In the genomic region with DNA sequence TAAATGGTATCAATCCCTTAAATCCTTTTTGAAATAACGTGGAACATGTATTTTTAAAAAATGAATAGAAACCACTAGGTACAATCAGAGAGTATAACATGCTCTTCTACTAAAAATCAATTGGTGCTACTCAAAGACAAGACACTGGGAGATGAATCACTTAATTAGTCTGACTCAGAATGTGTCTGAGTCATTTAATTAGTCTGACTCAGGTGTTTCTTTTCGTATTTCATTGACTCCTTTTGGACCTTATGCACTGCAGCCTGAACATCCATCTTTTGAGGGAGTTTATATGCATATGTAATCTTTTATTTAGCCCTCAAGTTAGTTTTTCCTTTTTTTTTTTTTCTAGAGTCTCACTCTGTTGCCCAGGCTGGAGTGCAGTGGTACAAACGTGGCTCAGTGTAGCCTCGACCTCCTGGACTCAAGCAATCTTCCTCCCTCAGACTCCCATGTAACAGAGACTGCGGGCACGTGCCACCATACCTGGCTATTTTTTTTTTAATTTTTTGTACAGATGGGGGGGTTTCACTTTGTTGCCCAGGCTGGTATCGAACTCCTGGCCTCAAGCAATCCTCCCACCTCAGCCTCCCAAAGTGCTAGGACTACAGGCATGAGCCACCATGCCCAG, we compare ENCODE assay signal across 8 cellular contexts. TPM values are rescaled to one million over a fixed set of nuclear protein-coding genes. Genes with fewer than 3 reads are reported as not detected.
DNase-seq lines count a peak whose midpoint lies in the region; ATAC-seq, FAIRE-seq and TF ChIP-seq lines count a peak whose summit lies in the region.

No MANE protein-coding gene starts in this region.

- TF ChIP-seq POLR2A in GM12892 (IDR thresholded peaks at IDR 0.05; ENCODE audit: low read depth, low read length): no peak
- no peak for TF ChIP-seq POLR2A in spleen (IDR thresholded peaks at IDR 0.05)

- H3K18ac ChIP-seq in mesendoderm (ENCODE audit: low read length): no peak overlapping the region

- H4K5ac ChIP-seq in mesendoderm (ENCODE audit: low read length): no peak overlapping the region

- H3K4ac ChIP-seq in mesendoderm (ENCODE audit: low read depth, low read length): no peak overlapping the region

- H3K36me3 Mint-ChIP-seq in naive thymus-derived CD4-positive, alpha-beta T cell: peaks cover 0 to 37% (median 13%) of the 10 kb centered on the region in 5 donors

- H3K56ac ChIP-seq in mesendoderm (ENCODE audit: low read length): no peak overlapping the region

- FAIRE-seq in GM12892 (lab: Jason Lieb, UNC): no peak

- H3K79me1 ChIP-seq in mesendoderm (ENCODE audit: low read length): no peaks in the 10 kb centered on the region

- POLR2A ChIA-PET in naive thymus-derived CD4-positive, alpha-beta T cell (lab: Charles Lee): no interaction called here

- ATAC-seq in HG02610 (IDR thresholded peaks at IDR 0.05; ENCODE audit: unreplicated experiment): peak; percentile 99
- ATAC-seq in SK-N-SH treated with all-trans-retinoic acid at 6 μM for 48 hours: peak; percentile 51; the same call in 2 of the 3 replicates
- ATAC-seq in naive thymus-derived CD4-positive, alpha-beta T cell: no peak

- peaks cover 7 to 55% (median 46%) of the 10 kb centered on the region in 7 donors for H3K4me1 Mint-ChIP-seq in naive thymus-derived CD4-positive, alpha-beta T cell

- H2BK120ac ChIP-seq in mesendoderm (ENCODE audit: low read depth, low read length): no peak overlapping the region

- H2BK5ac ChIP-seq in mesendoderm (ENCODE audit: low read length): no peak overlapping the region

- H3K36me3 ChIP-seq in mesendoderm (ENCODE audit: control insufficient read depth, insufficient read depth, low read length) (no peaks in the 10 kb centered on the region), spleen (peaks cover 0 to 76% (median 25%) of the 10 kb centered on the region in 6 donors)
- H3K36me3 ChIP-seq in naive thymus-derived CD4-positive, alpha-beta T cell (ENCODE audit: control insufficient read depth in 2 of 3, insufficient read depth in 3 of 3, low read length in 3 of 3): peaks cover 0 to 4% (median 3%) of the 10 kb centered on the region in 3 experiments

- no peaks in the 10 kb centered on the region for H3K27me3 Mint-ChIP-seq in naive thymus-derived CD4-positive, alpha-beta T cell

- H3K4me1 ChIP-seq in mesendoderm (ENCODE audit: control insufficient read depth, low read depth, low read length) (no peaks in the 10 kb centered on the region), spleen (peaks cover 0 to 62% (median 7%) of the 10 kb centered on the region in 6 donors)
- no peaks in the 10 kb centered on the region for H3K4me1 ChIP-seq in naive thymus-derived CD4-positive, alpha-beta T cell (ENCODE audit: control insufficient read depth in 2 of 2, insufficient read depth in 2 of 2, low read length in 2 of 2)

- no peak overlapping the region for H3K9ac ChIP-seq in mesendoderm (ENCODE audit: low read length)

- H3K4me2 ChIP-seq in mesendoderm (ENCODE audit: low read length): no peak overlapping the region

- no peak overlapping the region for H4K8ac ChIP-seq in mesendoderm (ENCODE audit: low read depth, low read length)

- H3K27ac ChIP-seq in mesendoderm (ENCODE audit: low read depth, low read length) (no peak overlapping the region), spleen (no peak overlapping the region)
- no peak overlapping the region for H3K27ac ChIP-seq in naive thymus-derived CD4-positive, alpha-beta T cell (ENCODE audit: low read depth, low read length)

- no peaks in the 10 kb centered on the region for H3K79me2 ChIP-seq in mesendoderm (ENCODE audit: control insufficient read depth, insufficient read depth, low read length)

- no peak overlapping the region for H3K4me3 ChIP-seq in mesendoderm (ENCODE audit: low read length)
- H3K4me3 ChIP-seq in naive thymus-derived CD4-positive, alpha-beta T cell (ENCODE audit: low read length): no peak overlapping the region
- H3K4me3 ChIP-seq in spleen: no peak overlapping the region

- peak overlapping the region in 3 of 9 donors; percentile 31 to 48 (median 41) for H3K27ac Mint-ChIP-seq in naive thymus-derived CD4-positive, alpha-beta T cell

- CTCF ChIA-PET in naive thymus-derived CD4-positive, alpha-beta T cell (lab: Charles Lee): no interaction called here

- H3K23ac ChIP-seq in mesendoderm (ENCODE audit: low read length): no peak overlapping the region

- no peaks in the 10 kb centered on the region for H3K9me3 Mint-ChIP-seq in naive thymus-derived CD4-positive, alpha-beta T cell

- no peak overlapping the region for H3K4me3 Mint-ChIP-seq in naive thymus-derived CD4-positive, alpha-beta T cell

- no CpG with 5 or more reads among the region's 7 CpGs for WGBS in mesendoderm (ENCODE audit: extremely low coverage, insufficient coverage, low lambda C conversion rate)
- 71 to 91% (median 74%) methylated on average over 7 of the region's 7 CpGs for WGBS in spleen, 5 donors

- TF ChIP-seq CTCF in spleen (IDR thresholded peaks at IDR 0.05 in 8 of 11, conservative IDR thresholded peaks at IDR 0.05 in 3 of 11): no peak

- intact Hi-C loops in naive thymus-derived CD4-positive, alpha-beta T cell (cut with micrococcal nuclease): loop anchor here in 1 of 2 donors (1.0 kb wide), 1 partner anchor 8 kb away; no protein-coding TSS in a partner anchor
- intact Hi-C loops in spleen (cut with DNase I; ENCODE audit: low total_unique reads): no loop called here

- peak; percentile 3 for DNase-seq in GM12892 (ENCODE audit: insufficient read length)
- DNase-seq in mesendoderm: peak; percentile 36
- no peak for DNase-seq in naive thymus-derived CD4-positive, alpha-beta T cell
- no peak for DNase-seq in epidermal melanocyte (ENCODE audit: insufficient read length, low spot score)
- DNase-seq in stimulated activated CD4-positive, alpha-beta T cell treated with anti-CD3 and anti-CD28 coated beads, Interleukin-4, amount 100 ng/mL, for 1 hour: no peak
- no peak for DNase-seq in spleen

- H3K27me3 ChIP-seq in mesendoderm (ENCODE audit: insufficient read depth, low read length, poor library complexity): no peaks in the 10 kb centered on the region
- H3K27me3 ChIP-seq in naive thymus-derived CD4-positive, alpha-beta T cell (ENCODE audit: control insufficient read depth in 2 of 2, insufficient read depth in 2 of 2, low read length in 2 of 2): no peaks in the 10 kb centered on the region
- H3K27me3 ChIP-seq in spleen (replicated peaks in 1 of 7): no peaks in the 10 kb centered on the region

- no peaks in the 10 kb centered on the region for H3K9me3 ChIP-seq in naive thymus-derived CD4-positive, alpha-beta T cell (ENCODE audit: control insufficient read depth in 2 of 3, low read length in 3 of 3)
- H3K9me3 ChIP-seq in spleen: no peaks in the 10 kb centered on the region

- H2BK15ac ChIP-seq in mesendoderm (replicated peaks; ENCODE audit: low read depth): no peak overlapping the region

- H2AK5ac ChIP-seq in mesendoderm (ENCODE audit: low read length): no peak overlapping the region

TF ChIP-seq in SK-N-SH treated with all-trans-retinoic acid at 6 μM for 48 hours, 23 proteins besides CTCF, POLR2A, EP300 and RAD21:
- no peak for TF ChIP-seq RARB (CRISPR knock-in tag; IDR thresholded peaks at IDR 0.05)
- TF ChIP-seq, protein P1, sequence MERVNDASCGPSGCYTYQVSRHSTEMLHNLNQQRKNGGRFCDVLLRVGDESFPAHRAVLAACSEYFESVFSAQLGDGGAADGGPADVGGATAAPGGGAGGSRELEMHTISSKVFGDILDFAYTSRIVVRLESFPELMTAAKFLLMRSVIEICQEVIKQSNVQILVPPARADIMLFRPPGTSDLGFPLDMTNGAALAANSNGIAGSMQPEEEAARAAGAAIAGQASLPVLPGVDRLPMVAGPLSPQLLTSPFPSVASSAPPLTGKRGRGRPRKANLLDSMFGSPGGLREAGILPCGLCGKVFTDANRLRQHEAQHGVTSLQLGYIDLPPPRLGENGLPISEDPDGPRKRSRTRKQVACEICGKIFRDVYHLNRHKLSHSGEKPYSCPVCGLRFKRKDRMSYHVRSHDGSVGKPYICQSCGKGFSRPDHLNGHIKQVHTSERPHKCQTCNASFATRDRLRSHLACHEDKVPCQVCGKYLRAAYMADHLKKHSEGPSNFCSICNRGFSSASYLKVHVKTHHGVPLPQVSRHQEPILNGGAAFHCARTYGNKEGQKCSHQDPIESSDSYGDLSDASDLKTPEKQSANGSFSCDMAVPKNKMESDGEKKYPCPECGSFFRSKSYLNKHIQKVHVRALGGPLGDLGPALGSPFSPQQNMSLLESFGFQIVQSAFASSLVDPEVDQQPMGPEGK (CRISPR knock-in tag; IDR thresholded peaks at IDR 0.05; ENCODE audit: borderline replicate concordance): no peak
TF ChIP-seq in SK-N-SH treated with all-trans-retinoic acid at 6 μM for 48 hours: peak in this region for 0.

RNA-seq across cellular contexts. Expression of a gene that starts 26.5 kb away (rescaled TPM):
- 39.2 TPM for polyA plus RNA-seq in GM12892 (2012; ENCODE audit: missing spikeins)
- 25.7 TPM for polyA plus RNA-seq in mesendoderm (2013, experiment 1 of 2)
- 25.8 TPM for polyA plus RNA-seq in mesendoderm (2013, experiment 2 of 2)
- total RNA-seq in naive thymus-derived CD4-positive, alpha-beta T cell: 100 to 1,000 TPM in 2 of 5 experiments, 10 to 100 TPM in 3; 67.2 to 113 (median 88.0) TPM
- 10 to 100 TPM; 65.9 to 75.7 TPM for polyA plus RNA-seq in naive thymus-derived CD4-positive, alpha-beta T cell
- 10 to 100 TPM; 61.7 to 89.5 (median 77.7) TPM for total RNA-seq in spleen
- 10 to 100 TPM; 22.3 to 30.0 (median 29.1) TPM for polyA plus RNA-seq in spleen

Comparison
In these comparisons a context has a peak if more than half of its experiments do, and no peak if none do; other contexts are left out.
1. DNase-seq: peak in GM12892 (single experiment) and mesendoderm (single experiment); none in naive thymus-derived CD4-positive, alpha-beta T cell (0 of 9), epidermal melanocyte (single experiment), stimulated activated CD4-positive, alpha-beta T cell treated with anti-CD3 and anti-CD28 coated beads, Interleukin-4, amount 100 ng/mL, for 1 hour (single experiment) and spleen (single experiment).